1 cellular context compared by ENCODE assay signal in genomic region chr22:38056969-38057841, GRCh38.
TF ChIP-seq lines count a peak whose summit lies in the region.

TSS of gene PICK1 (plus strand) at chr22:38057404. CDS start at chr22:38057810, 406 bp downstream.

TF ChIP-seq in HepG2, 621 proteins besides CTCF, POLR2A, EP300 and RAD21 (continued from another document and continues in another):
- TF ChIP-seq, protein P1, sequence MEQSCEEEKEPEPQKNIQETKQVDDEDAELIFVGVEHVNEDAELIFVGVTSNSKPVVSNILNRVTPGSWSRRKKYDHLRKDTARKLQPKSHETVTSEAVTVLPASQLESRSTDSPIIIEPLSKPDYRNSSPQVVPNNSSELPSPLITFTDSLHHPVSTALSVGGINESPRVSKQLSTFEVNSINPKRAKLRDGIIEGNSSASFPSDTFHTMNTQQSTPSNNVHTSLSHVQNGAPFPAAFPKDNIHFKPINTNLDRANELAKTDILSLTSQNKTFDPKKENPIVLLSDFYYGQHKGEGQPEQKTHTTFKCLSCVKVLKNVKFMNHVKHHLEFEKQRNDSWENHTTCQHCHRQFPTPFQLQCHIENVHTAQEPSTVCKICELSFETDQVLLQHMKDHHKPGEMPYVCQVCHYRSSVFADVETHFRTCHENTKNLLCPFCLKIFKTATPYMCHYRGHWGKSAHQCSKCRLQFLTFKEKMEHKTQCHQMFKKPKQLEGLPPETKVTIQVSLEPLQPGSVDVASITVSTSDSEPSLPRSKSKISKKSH (CRISPR knock-in tag; IDR thresholded peaks at IDR 0.05; ENCODE audit: borderline replicate concordance): no peak
- TF ChIP-seq HMG20A (CRISPR knock-in tag; IDR thresholded peaks at IDR 0.05; ENCODE audit: borderline replicate concordance) (no peak), ZFP37 (CRISPR knock-in tag; IDR thresholded peaks at IDR 0.05; ENCODE audit: borderline replicate concordance) (no peak), KDM3A (CRISPR knock-in tag; IDR thresholded peaks at IDR 0.05; ENCODE audit: low read depth) (0 out of 2 replicates have a peak, but pooled peaks have one; percentile 33), ZNF609 (CRISPR knock-in tag; IDR thresholded peaks at IDR 0.05; ENCODE audit: borderline replicate concordance) (no peak), ZNF552 (CRISPR knock-in tag; IDR thresholded peaks at IDR 0.05; ENCODE audit: borderline replicate concordance) (no peak), ZNF3 (CRISPR knock-in tag; IDR thresholded peaks at IDR 0.05) (no peak), ZNF724P (CRISPR knock-in tag; IDR thresholded peaks at IDR 0.05; ENCODE audit: borderline replicate concordance) (peak; percentile 56; the same call in 1 of the 2 replicates), RXRA (CRISPR knock-in tag; IDR thresholded peaks at IDR 0.05) (peak; percentile 63), ZNF430 (CRISPR knock-in tag; IDR thresholded peaks at IDR 0.05) (no peak), RFX5 (IDR thresholded peaks at IDR 0.05; ENCODE audit: low read depth, low read length) (peak; percentile 81; the same call in 1 of the 2 replicates), PPARG (CRISPR knock-in tag; conservative IDR thresholded peaks at IDR 0.05) (no peak), MAFF (IDR thresholded peaks at IDR 0.05; ENCODE audit: low read depth, low read length) (no peak), FOXK2 (IDR thresholded peaks at IDR 0.05) (no peak), ZNF878 (CRISPR knock-in tag; IDR thresholded peaks at IDR 0.05) (no peak), GLI4 (CRISPR knock-in tag; IDR thresholded peaks at IDR 0.05; ENCODE audit: borderline replicate concordance) (no peak), ZNF335 (CRISPR knock-in tag; IDR thresholded peaks at IDR 0.05) (0 out of 2 replicates have a peak, but pooled peaks have one; percentile 42), ZNF142 (CRISPR knock-in tag; IDR thresholded peaks at IDR 0.05) (no peak), PITX1 (CRISPR knock-in tag; IDR thresholded peaks at IDR 0.05) (peak; percentile 67), CHD4 (IDR thresholded peaks at IDR 0.05; ENCODE audit: borderline replicate concordance, low read length) (no peak), SPEN (CRISPR knock-in tag; IDR thresholded peaks at IDR 0.05; ENCODE audit: low read depth) (no peak), RFXAP (CRISPR knock-in tag; IDR thresholded peaks at IDR 0.05; ENCODE audit: borderline replicate concordance) (peak; percentile 35; the same call in 1 of the 2 replicates), NR3C1 (CRISPR knock-in tag; IDR thresholded peaks at IDR 0.05) (no peak), SP140L (CRISPR knock-in tag; IDR thresholded peaks at IDR 0.05; ENCODE audit: borderline replicate concordance) (no peak), PAWR (CRISPR knock-in tag; IDR thresholded peaks at IDR 0.05; ENCODE audit: borderline replicate concordance) (no peak), HOXD1 (CRISPR knock-in tag; IDR thresholded peaks at IDR 0.05) (0 out of 2 replicates have a peak, but pooled peaks have one; percentile 57), ZNF460 (CRISPR knock-in tag; IDR thresholded peaks at IDR 0.05; ENCODE audit: borderline replicate concordance) (no peak), ZNF543 (CRISPR knock-in tag; IDR thresholded peaks at IDR 0.05) (0 out of 2 replicates have a peak, but pooled peaks have one; percentile 27), YEATS2 (CRISPR knock-in tag; IDR thresholded peaks at IDR 0.05; ENCODE audit: borderline replicate concordance) (peak; percentile 85), ZNF143 (CRISPR knock-in tag; IDR thresholded peaks at IDR 0.05) (peak; percentile 81), MEIS1 (CRISPR knock-in tag; IDR thresholded peaks at IDR 0.05; ENCODE audit: borderline replicate concordance) (0 out of 2 replicates have a peak, but pooled peaks have one; percentile 44), PHF21A (CRISPR knock-in tag; IDR thresholded peaks at IDR 0.05) (peak; percentile 78), KDM2A (CRISPR knock-in tag; IDR thresholded peaks at IDR 0.05; ENCODE audit: borderline replicate concordance, low read depth) (peak; percentile 51; the same call in 1 of the 2 replicates), KLF11 (CRISPR knock-in tag; IDR thresholded peaks at IDR 0.05) (peak; percentile 26; the same call in 1 of the 2 replicates), PAX8 (CRISPR knock-in tag; IDR thresholded peaks at IDR 0.05; ENCODE audit: borderline replicate concordance) (no peak), GTF3A (CRISPR knock-in tag; conservative IDR thresholded peaks at IDR 0.05) (no peak), CREB1 (IDR thresholded peaks at IDR 0.05) (peak; percentile 93), CREB1 (CRISPR knock-in tag; IDR thresholded peaks at IDR 0.05) (peak; percentile 98), PHF5A (CRISPR knock-in tag; IDR thresholded peaks at IDR 0.05; ENCODE audit: low read depth, unreplicated experiment) (no peak), CBX5 (CRISPR knock-in tag; IDR thresholded peaks at IDR 0.05; ENCODE audit: borderline replicate concordance) (no peak), SRSF1 (optimal IDR thresholded peaks at IDR 0.05; ENCODE audit: low read depth, low read length) (peak; percentile 88), ZNF296 (CRISPR knock-in tag; conservative IDR thresholded peaks at IDR 0.05) (no peak), TRIM24 (CRISPR knock-in tag; IDR thresholded peaks at IDR 0.05) (no peak)
- TF ChIP-seq, protein P2, sequence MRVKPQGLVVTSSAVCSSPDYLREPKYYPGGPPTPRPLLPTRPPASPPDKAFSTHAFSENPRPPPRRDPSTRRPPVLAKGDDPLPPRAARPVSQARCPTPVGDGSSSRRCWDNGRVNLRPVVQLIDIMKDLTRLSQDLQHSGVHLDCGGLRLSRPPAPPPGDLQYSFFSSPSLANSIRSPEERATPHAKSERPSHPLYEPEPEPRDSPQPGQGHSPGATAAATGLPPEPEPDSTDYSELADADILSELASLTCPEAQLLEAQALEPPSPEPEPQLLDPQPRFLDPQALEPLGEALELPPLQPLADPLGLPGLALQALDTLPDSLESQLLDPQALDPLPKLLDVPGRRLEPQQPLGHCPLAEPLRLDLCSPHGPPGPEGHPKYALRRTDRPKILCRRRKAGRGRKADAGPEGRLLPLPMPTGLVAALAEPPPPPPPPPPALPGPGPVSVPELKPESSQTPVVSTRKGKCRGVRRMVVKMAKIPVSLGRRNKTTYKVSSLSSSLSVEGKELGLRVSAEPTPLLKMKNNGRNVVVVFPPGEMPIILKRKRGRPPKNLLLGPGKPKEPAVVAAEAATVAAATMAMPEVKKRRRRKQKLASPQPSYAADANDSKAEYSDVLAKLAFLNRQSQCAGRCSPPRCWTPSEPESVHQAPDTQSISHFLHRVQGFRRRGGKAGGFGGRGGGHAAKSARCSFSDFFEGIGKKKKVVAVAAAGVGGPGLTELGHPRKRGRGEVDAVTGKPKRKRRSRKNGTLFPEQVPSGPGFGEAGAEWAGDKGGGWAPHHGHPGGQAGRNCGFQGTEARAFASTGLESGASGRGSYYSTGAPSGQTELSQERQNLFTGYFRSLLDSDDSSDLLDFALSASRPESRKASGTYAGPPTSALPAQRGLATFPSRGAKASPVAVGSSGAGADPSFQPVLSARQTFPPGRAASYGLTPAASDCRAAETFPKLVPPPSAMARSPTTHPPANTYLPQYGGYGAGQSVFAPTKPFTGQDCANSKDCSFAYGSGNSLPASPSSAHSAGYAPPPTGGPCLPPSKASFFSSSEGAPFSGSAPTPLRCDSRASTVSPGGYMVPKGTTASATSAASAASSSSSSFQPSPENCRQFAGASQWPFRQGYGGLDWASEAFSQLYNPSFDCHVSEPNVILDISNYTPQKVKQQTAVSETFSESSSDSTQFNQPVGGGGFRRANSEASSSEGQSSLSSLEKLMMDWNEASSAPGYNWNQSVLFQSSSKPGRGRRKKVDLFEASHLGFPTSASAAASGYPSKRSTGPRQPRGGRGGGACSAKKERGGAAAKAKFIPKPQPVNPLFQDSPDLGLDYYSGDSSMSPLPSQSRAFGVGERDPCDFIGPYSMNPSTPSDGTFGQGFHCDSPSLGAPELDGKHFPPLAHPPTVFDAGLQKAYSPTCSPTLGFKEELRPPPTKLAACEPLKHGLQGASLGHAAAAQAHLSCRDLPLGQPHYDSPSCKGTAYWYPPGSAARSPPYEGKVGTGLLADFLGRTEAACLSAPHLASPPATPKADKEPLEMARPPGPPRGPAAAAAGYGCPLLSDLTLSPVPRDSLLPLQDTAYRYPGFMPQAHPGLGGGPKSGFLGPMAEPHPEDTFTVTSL (CRISPR knock-in tag; IDR thresholded peaks at IDR 0.05; ENCODE audit: borderline replicate concordance): no peak
- TF ChIP-seq, protein P3, sequence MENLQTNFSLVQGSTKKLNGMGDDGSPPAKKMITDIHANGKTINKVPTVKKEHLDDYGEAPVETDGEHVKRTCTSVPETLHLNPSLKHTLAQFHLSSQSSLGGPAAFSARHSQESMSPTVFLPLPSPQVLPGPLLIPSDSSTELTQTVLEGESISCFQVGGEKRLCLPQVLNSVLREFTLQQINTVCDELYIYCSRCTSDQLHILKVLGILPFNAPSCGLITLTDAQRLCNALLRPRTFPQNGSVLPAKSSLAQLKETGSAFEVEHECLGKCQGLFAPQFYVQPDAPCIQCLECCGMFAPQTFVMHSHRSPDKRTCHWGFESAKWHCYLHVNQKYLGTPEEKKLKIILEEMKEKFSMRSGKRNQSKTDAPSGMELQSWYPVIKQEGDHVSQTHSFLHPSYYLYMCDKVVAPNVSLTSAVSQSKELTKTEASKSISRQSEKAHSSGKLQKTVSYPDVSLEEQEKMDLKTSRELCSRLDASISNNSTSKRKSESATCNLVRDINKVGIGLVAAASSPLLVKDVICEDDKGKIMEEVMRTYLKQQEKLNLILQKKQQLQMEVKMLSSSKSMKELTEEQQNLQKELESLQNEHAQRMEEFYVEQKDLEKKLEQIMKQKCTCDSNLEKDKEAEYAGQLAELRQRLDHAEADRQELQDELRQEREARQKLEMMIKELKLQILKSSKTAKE (CRISPR knock-in tag; IDR thresholded peaks at IDR 0.05; ENCODE audit: borderline replicate concordance): no peak
